Comparison of ENCODE assay signal across 14 cellular contexts in the genomic region with DNA sequence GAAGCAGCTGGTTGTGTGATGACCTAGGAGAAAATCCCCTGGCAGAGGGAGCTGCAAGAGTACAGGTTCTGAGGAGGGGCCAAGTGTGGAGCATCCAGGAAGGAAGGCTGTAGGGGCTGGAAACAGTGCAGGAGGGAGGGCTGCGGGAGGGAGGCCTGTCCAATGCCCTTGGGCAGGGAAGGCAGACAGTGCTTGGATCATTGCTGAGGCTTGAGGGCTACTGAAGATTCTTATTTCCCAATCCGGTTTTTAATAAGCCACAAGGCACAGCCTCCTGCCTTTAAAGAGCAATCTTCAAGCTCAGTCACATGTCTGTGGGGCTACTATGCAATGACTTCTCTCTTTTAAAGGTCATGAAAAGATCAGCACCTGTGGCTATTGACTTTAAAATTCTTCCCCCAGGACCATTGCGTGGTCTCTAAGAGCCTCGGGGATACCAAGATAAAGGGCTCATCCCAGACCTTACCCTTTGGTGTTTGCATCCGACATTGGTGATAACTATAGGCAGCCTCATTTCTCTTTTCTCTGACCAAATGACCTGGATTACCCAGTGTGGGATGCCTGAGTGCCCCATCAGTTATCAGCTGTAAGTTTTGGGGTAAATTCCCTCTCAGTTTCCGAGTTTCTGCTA.
DNase-seq lines count a peak whose midpoint lies in the region; ATAC-seq and TF ChIP-seq lines count a peak whose summit lies in the region.
"Had no signal": no experiment of that assay in that cellular context is flagged by ENCODE, and none has a peak within 500 bp of the region (broad histone marks: within the 10 kb centered on the region; RNA-seq: fewer than 3 reads in every experiment).

No MANE protein-coding gene starts in this region.

- H3K79me2 ChIP-seq in mesendoderm (ENCODE audit: control insufficient read depth, insufficient read depth, low read length), result no peaks in the 10 kb centered on the region

- no peak overlapping the region for H2BK15ac ChIP-seq in mesendoderm (replicated peaks; ENCODE audit: low read depth)

- peaks cover 18% of the 10 kb centered on the region for H4K20me1 ChIP-seq in BLaER1

- POLR2A ChIA-PET in activated B cell treated with CpG ODN at 0.5 μM for 24 hours (lab: Charles Lee), result interaction anchor here (0.7 to 1.4 kb wide), 5 partner anchors 17 to 149 kb away, joined by 3 to 4 read pairs (median 3); a partner anchor contains a TSS

- WGBS in mesendoderm (ENCODE audit: extremely low coverage, insufficient coverage, low lambda C conversion rate), result no CpG with 5 or more reads among the region's 6 CpGs

- H3K9me3 ChIP-seq in BLaER1, result no peaks in the 10 kb centered on the region

- H4K5ac ChIP-seq in mesendoderm (ENCODE audit: low read length), result no peak overlapping the region

- H2BK120ac ChIP-seq in mesendoderm (ENCODE audit: low read depth, low read length), result no peak overlapping the region

- no peak overlapping the region for H2AK5ac ChIP-seq in mesendoderm (ENCODE audit: low read length)

- H3K56ac ChIP-seq in mesendoderm (ENCODE audit: low read length), result no peak overlapping the region

- no peak for TF ChIP-seq CTCF in activated B cell treated with CpG ODN at 0.5 μM for 24 hours (IDR thresholded peaks at IDR 0.05)

- no peak overlapping the region for H3K9ac ChIP-seq in BLaER1
- no peak overlapping the region for H3K9ac ChIP-seq in mesendoderm (ENCODE audit: low read length)

- H3K27ac ChIP-seq in BLaER1, result peak overlapping the region; percentile 50
- no peak overlapping the region for H3K27ac ChIP-seq in mesendoderm (ENCODE audit: low read depth, low read length)

- H3K36me3 ChIP-seq in BLaER1 (peaks cover 86% of the 10 kb centered on the region), H7 (replicated peaks; ENCODE audit: control insufficient read depth, insufficient read depth, low read length) (no peaks in the 10 kb centered on the region), mesendoderm (ENCODE audit: control insufficient read depth, insufficient read depth, low read length) (no peaks in the 10 kb centered on the region)

- peaks cover 61% of the 10 kb centered on the region for H3K36me3 Mint-ChIP-seq in activated B cell treated with CpG ODN at 0.5 μM for 24 hours (ENCODE audit: low read depth)

- no peak overlapping the region for H3K18ac ChIP-seq in mesendoderm (ENCODE audit: low read length)

- peak overlapping the region; percentile 83 for H3K27ac Mint-ChIP-seq in activated B cell treated with CpG ODN at 0.5 μM for 24 hours

- H3K4ac ChIP-seq in mesendoderm (ENCODE audit: low read depth, low read length), result no peak overlapping the region

- no peak overlapping the region for H2BK5ac ChIP-seq in mesendoderm (ENCODE audit: low read length)

- H3K4me1 ChIP-seq in BLaER1, result peaks cover 47% of the 10 kb centered on the region
- H3K4me1 ChIP-seq in mesendoderm (ENCODE audit: control insufficient read depth, low read depth, low read length), result no peaks in the 10 kb centered on the region

- H3K23ac ChIP-seq in mesendoderm (ENCODE audit: low read length), result no peak overlapping the region

- DNase-seq in H7 (peak; percentile 14), activated B cell treated with CpG ODN at 0.5 μM for 24 hours (no peak), mesendoderm (peak; percentile 7), SHP77 treated with DMSO at 0.1 percent for 48 hours (lab: John Stamatoyannopoulos, UW) (no peak), KG1 (lab: John Stamatoyannopoulos, UW) (no peak), DMS79 (lab: John Stamatoyannopoulos, UW) (no peak)
- DNase-seq: anterior cingulate cortex, dermis blood vessel endothelial cell, naive B cell, NCI-H1417, NCI-H510A, right cardiac atrium had no signal

- H3K27me3 ChIP-seq in BLaER1 (no peaks in the 10 kb centered on the region), H7 (ENCODE audit: control insufficient read depth, insufficient read depth, low read length) (no peaks in the 10 kb centered on the region), mesendoderm (ENCODE audit: insufficient read depth, low read length, poor library complexity) (no peaks in the 10 kb centered on the region)

- H3K4me1 Mint-ChIP-seq in activated B cell treated with CpG ODN at 0.5 μM for 24 hours, result peaks cover 60% of the 10 kb centered on the region

- no peaks in the 10 kb centered on the region for H3K27me3 Mint-ChIP-seq in activated B cell treated with CpG ODN at 0.5 μM for 24 hours
- H3K27me3 Mint-ChIP-seq: naive B cell had no signal

- ATAC-seq in activated B cell treated with CpG ODN at 0.5 μM for 24 hours (ENCODE audit: low read depth), result peak; percentile 50
- no peak for ATAC-seq in GM19023 (IDR thresholded peaks at IDR 0.05; ENCODE audit: unreplicated experiment)

- no peak overlapping the region for H3K4me3 ChIP-seq in BLaER1
- H3K4me3 ChIP-seq in H7 (ENCODE audit: insufficient read depth, low read depth, low read length), result no peak overlapping the region
- H3K4me3 ChIP-seq in mesendoderm (ENCODE audit: low read length), result no peak overlapping the region

- no peak overlapping the region for H4K8ac ChIP-seq in mesendoderm (ENCODE audit: low read depth, low read length)

- CTCF ChIA-PET in activated B cell treated with CpG ODN at 0.5 μM for 24 hours (lab: Charles Lee), result interaction anchor here (1.1 kb wide), 1 partner anchor 109 kb away, joined by 3 read pairs; no protein-coding TSS in a partner anchor

- H3K4me2 ChIP-seq in BLaER1 (no peak overlapping the region), mesendoderm (ENCODE audit: low read length) (no peak overlapping the region)

- no peaks in the 10 kb centered on the region for H3K79me1 ChIP-seq in mesendoderm (ENCODE audit: low read length)

- H3K9me3 Mint-ChIP-seq in activated B cell treated with CpG ODN at 0.5 μM for 24 hours, result no peaks in the 10 kb centered on the region

- intact Hi-C loops in activated B cell treated with CpG ODN at 0.5 μM for 24 hours (cut with micrococcal nuclease), result no loop called here

- peak overlapping the region; percentile 47 for H3K4me3 Mint-ChIP-seq in activated B cell treated with CpG ODN at 0.5 μM for 24 hours
- H3K4me3 Mint-ChIP-seq: naive B cell had no signal

Comparison
In these comparisons a context has a peak if more than half of its experiments do, and no peak if none do; other contexts are left out.
1. DNase-seq: peak in H7 (single experiment) and mesendoderm (single experiment); none in activated B cell treated with CpG ODN at 0.5 μM for 24 hours (single experiment), SHP77 treated with DMSO at 0.1 percent for 48 hours (single experiment), KG1 (single experiment) and DMS79 (single experiment).